ENCODE assay signal across 9 cellular contexts in genomic region chr12:104519190-104519857, GRCh38.
DNase-seq lines count a peak whose midpoint lies in the region; ATAC-seq and TF ChIP-seq lines count a peak whose summit lies in the region.
"Had no signal": no experiment of that assay in that cellular context is flagged by ENCODE, and none has a peak within 500 bp of the region (broad histone marks: within the 10 kb centered on the region; RNA-seq: fewer than 3 reads in every experiment).

No MANE protein-coding gene starts in this region.

- H3K9me3 Mint-ChIP-seq in dendritic cell treated with granulocyte-macrophage colony-stimulating factor and Interleukin-4, amounts not matched to agents 40 ng/mL and 50 ng/mL, for 4 days: no peaks in the 10 kb centered on the region
- H3K9me3 Mint-ChIP-seq in stimulated activated memory B cell treated with anti-CD40 and anti-IgM and Interleukin-4, amounts not matched to agents 10 μg/mL and 1 μg/mL and 100 μg/mL, for 72 hours: peaks cover under 1% of the 10 kb centered on the region

- peak; percentile 24 to 39 for DNase-seq in activated CD8-positive, alpha-beta memory T cell treated with anti-CD3 and anti-CD28 coated beads for 1 hour (ENCODE audit: extremely low read depth in 1 of 2, low read depth in 1 of 2)
- no peak for DNase-seq in activated CD8-positive, alpha-beta memory T cell treated with anti-CD3 and anti-CD28 coated beads for 24 hours
- peak; percentile 50 for DNase-seq in RPMI7951 (ENCODE audit: low read depth)
- DNase-seq in GOT3 (lab: John Stamatoyannopoulos, UW): no peak

- peaks cover 87% of the 10 kb centered on the region for H3K4me1 Mint-ChIP-seq in dendritic cell treated with granulocyte-macrophage colony-stimulating factor and Interleukin-4, amounts not matched to agents 40 ng/mL and 50 ng/mL, for 4 days (ENCODE audit: low read depth)
- H3K4me1 Mint-ChIP-seq in stimulated activated memory B cell treated with anti-CD40 and anti-IgM and Interleukin-4, amounts not matched to agents 10 μg/mL and 1 μg/mL and 100 μg/mL, for 72 hours: peaks cover 90% of the 10 kb centered on the region

- H3K27me3 Mint-ChIP-seq in dendritic cell treated with granulocyte-macrophage colony-stimulating factor and Interleukin-4, amounts not matched to agents 40 ng/mL and 50 ng/mL, for 4 days: no peaks in the 10 kb centered on the region
- no peaks in the 10 kb centered on the region for H3K27me3 Mint-ChIP-seq in stimulated activated memory B cell treated with anti-CD40 and anti-IgM and Interleukin-4, amounts not matched to agents 10 μg/mL and 1 μg/mL and 100 μg/mL, for 72 hours

- no peak overlapping the region for H3K4me3 Mint-ChIP-seq in dendritic cell treated with granulocyte-macrophage colony-stimulating factor and Interleukin-4, amounts not matched to agents 40 ng/mL and 50 ng/mL, for 4 days
- H3K4me3 Mint-ChIP-seq in stimulated activated memory B cell treated with anti-CD40 and anti-IgM and Interleukin-4, amounts not matched to agents 10 μg/mL and 1 μg/mL and 100 μg/mL, for 72 hours: peak overlapping the region; percentile 44

- ATAC-seq in stimulated activated memory B cell treated with anti-CD40 and anti-IgM and Interleukin-4, amounts not matched to agents 10 μg/mL and 1 μg/mL and 100 μg/mL, for 72 hours: peak; percentile 52
- ATAC-seq in HG03442 (IDR thresholded peaks at IDR 0.05; ENCODE audit: unreplicated experiment): no peak
- ATAC-seq in SK-N-SH treated with all-trans-retinoic acid at 6 μM for 48 hours: no peak
- ATAC-seq: gastroesophageal sphincter had no signal

- peaks cover 26% of the 10 kb centered on the region for H3K36me3 Mint-ChIP-seq in dendritic cell treated with granulocyte-macrophage colony-stimulating factor and Interleukin-4, amounts not matched to agents 40 ng/mL and 50 ng/mL, for 4 days (ENCODE audit: low read depth)
- peaks cover 14% of the 10 kb centered on the region for H3K36me3 Mint-ChIP-seq in stimulated activated memory B cell treated with anti-CD40 and anti-IgM and Interleukin-4, amounts not matched to agents 10 μg/mL and 1 μg/mL and 100 μg/mL, for 72 hours

- intact Hi-C loops in dendritic cell treated with granulocyte-macrophage colony-stimulating factor and Interleukin-4, amounts not matched to agents 40 ng/mL and 50 ng/mL, for 4 days (cut with micrococcal nuclease): no loop called here

- H3K27ac Mint-ChIP-seq in dendritic cell treated with granulocyte-macrophage colony-stimulating factor and Interleukin-4, amounts not matched to agents 40 ng/mL and 50 ng/mL, for 4 days: peak overlapping the region; percentile 55
- peak overlapping the region; percentile 88 for H3K27ac Mint-ChIP-seq in stimulated activated memory B cell treated with anti-CD40 and anti-IgM and Interleukin-4, amounts not matched to agents 10 μg/mL and 1 μg/mL and 100 μg/mL, for 72 hours

TF ChIP-seq in SK-N-SH treated with all-trans-retinoic acid at 6 μM for 48 hours, 23 proteins besides CTCF, POLR2A, EP300 and RAD21:
- TF ChIP-seq, protein P1, sequence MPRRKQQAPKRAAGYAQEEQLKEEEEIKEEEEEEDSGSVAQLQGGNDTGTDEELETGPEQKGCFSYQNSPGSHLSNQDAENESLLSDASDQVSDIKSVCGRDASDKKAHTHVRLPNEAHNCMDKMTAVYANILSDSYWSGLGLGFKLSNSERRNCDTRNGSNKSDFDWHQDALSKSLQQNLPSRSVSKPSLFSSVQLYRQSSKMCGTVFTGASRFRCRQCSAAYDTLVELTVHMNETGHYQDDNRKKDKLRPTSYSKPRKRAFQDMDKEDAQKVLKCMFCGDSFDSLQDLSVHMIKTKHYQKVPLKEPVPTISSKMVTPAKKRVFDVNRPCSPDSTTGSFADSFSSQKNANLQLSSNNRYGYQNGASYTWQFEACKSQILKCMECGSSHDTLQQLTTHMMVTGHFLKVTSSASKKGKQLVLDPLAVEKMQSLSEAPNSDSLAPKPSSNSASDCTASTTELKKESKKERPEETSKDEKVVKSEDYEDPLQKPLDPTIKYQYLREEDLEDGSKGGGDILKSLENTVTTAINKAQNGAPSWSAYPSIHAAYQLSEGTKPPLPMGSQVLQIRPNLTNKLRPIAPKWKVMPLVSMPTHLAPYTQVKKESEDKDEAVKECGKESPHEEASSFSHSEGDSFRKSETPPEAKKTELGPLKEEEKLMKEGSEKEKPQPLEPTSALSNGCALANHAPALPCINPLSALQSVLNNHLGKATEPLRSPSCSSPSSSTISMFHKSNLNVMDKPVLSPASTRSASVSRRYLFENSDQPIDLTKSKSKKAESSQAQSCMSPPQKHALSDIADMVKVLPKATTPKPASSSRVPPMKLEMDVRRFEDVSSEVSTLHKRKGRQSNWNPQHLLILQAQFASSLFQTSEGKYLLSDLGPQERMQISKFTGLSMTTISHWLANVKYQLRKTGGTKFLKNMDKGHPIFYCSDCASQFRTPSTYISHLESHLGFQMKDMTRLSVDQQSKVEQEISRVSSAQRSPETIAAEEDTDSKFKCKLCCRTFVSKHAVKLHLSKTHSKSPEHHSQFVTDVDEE (CRISPR knock-in tag; IDR thresholded peaks at IDR 0.05): no peak
- no peak for TF ChIP-seq ISL1 (CRISPR knock-in tag; IDR thresholded peaks at IDR 0.05)
- no peak for TF ChIP-seq ZNF70 (CRISPR knock-in tag; IDR thresholded peaks at IDR 0.05)
- no peak for TF ChIP-seq GLIS3 (CRISPR knock-in tag; IDR thresholded peaks at IDR 0.05)
- TF ChIP-seq, protein P2, sequence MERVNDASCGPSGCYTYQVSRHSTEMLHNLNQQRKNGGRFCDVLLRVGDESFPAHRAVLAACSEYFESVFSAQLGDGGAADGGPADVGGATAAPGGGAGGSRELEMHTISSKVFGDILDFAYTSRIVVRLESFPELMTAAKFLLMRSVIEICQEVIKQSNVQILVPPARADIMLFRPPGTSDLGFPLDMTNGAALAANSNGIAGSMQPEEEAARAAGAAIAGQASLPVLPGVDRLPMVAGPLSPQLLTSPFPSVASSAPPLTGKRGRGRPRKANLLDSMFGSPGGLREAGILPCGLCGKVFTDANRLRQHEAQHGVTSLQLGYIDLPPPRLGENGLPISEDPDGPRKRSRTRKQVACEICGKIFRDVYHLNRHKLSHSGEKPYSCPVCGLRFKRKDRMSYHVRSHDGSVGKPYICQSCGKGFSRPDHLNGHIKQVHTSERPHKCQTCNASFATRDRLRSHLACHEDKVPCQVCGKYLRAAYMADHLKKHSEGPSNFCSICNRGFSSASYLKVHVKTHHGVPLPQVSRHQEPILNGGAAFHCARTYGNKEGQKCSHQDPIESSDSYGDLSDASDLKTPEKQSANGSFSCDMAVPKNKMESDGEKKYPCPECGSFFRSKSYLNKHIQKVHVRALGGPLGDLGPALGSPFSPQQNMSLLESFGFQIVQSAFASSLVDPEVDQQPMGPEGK (CRISPR knock-in tag; IDR thresholded peaks at IDR 0.05; ENCODE audit: borderline replicate concordance): no peak
- no peak for TF ChIP-seq ZNF565 (CRISPR knock-in tag; conservative IDR thresholded peaks at IDR 0.05; ENCODE audit: low read depth)
- TF ChIP-seq ZC3H10 (CRISPR knock-in tag; IDR thresholded peaks at IDR 0.05): no peak
- no peak for TF ChIP-seq CREB5 (CRISPR knock-in tag; IDR thresholded peaks at IDR 0.05; ENCODE audit: low read depth)
- TF ChIP-seq ZNF8 (CRISPR knock-in tag; IDR thresholded peaks at IDR 0.05): no peak
- no peak for TF ChIP-seq BACH2 (CRISPR knock-in tag; IDR thresholded peaks at IDR 0.05; ENCODE audit: borderline replicate concordance)
- no peak for TF ChIP-seq PPARA (CRISPR knock-in tag; IDR thresholded peaks at IDR 0.05; ENCODE audit: borderline replicate concordance)
- TF ChIP-seq TCF4 (CRISPR knock-in tag; IDR thresholded peaks at IDR 0.05; ENCODE audit: borderline replicate concordance): no peak
- TF ChIP-seq RARB (CRISPR knock-in tag; IDR thresholded peaks at IDR 0.05): no peak
- no peak for TF ChIP-seq POU6F1 (CRISPR knock-in tag; IDR thresholded peaks at IDR 0.05; ENCODE audit: borderline replicate concordance, low read depth)

Comparison
In these comparisons a context has a peak if more than half of its experiments do, and no peak if none do; other contexts are left out.
1. DNase-seq: peak in activated CD8-positive, alpha-beta memory T cell treated with anti-CD3 and anti-CD28 coated beads for 1 hour (2 of 2) and RPMI7951 (single experiment); none in activated CD8-positive, alpha-beta memory T cell treated with anti-CD3 and anti-CD28 coated beads for 24 hours (single experiment) and GOT3 (single experiment).